Comparison of ENCODE assay signal across 8 cellular contexts in the genomic region with DNA sequence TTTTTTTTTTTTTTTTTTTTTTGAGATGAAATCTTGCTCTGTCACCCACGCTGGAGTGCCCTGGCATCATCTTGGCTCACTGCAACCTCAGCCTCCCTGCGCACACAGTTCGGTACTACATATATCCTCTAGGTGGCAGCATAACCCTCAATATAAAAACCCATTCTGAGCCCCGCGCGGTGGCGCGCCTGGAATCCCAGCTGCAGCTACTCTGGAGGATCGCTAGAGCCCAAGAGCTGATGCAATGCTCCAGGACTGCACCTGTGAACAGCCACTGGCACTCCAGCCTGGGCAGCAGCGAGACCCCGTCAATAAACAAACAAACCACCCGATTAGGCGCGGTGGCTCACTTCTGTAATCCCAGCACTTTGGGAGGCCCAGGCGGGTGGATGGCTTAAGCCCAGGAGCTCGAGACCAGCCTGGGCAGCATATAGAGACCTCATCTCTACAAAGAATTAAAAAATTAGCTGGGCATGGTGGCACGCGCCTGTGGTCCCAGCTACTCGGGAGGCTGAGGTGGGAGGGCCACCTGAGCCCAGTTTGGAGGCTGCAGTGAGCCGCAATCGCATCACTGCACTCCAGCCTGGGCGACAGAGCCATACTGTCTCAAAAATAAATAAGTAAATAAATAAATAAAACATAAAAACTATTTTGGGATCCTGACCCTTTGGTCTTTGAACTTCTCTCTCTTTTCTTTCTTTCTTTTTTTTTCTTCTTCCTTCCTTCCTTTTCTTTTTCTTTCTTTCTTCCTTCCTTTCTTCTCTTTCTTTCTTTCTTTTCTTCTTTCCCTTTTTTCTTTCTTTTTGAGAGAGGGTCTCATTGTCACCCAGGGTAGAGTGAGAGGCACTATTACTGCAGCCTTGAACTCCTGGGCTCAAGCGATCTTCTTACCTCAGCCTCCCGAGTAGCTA. TPM values are rescaled to one million over a fixed set of nuclear protein-coding genes. Genes with fewer than 3 reads are reported as not detected.
DNase-seq lines count a peak whose midpoint lies in the region; ATAC-seq, FAIRE-seq and TF ChIP-seq lines count a peak whose summit lies in the region.

No MANE protein-coding gene starts in this region.

- POLR2A ChIA-PET in A673 (lab: Charles Lee; ENCODE audit: low non-redundant PET): interaction anchor here (0.5 kb wide), 1 partner anchor 19 kb away, joined by 3 read pairs; no protein-coding TSS in a partner anchor

- H3K36me3 ChIP-seq in A673 (ENCODE audit: insufficient read depth, low read length, poor library complexity, severe bottlenecking) (no peaks in the 10 kb centered on the region), mammary epithelial cell (ENCODE audit: insufficient read depth, low read length) (no peaks in the 10 kb centered on the region)

- peak overlapping the region; percentile 30 for H3K4me3 ChIP-seq in A673 (ENCODE audit: low read depth, low read length, poor library complexity, severe bottlenecking)
- H3K4me3 ChIP-seq in mammary epithelial cell (replicated peaks in 1 of 3; ENCODE audit: insufficient read depth in 1 of 3, low read depth in 2 of 3, low read length in 3 of 3): no peak overlapping the region

- H3K9ac ChIP-seq in mammary epithelial cell (ENCODE audit: insufficient read depth, low read length): no peak overlapping the region

- 34% methylated on average over 20 of the region's 24 CpGs for WGBS in mammary epithelial cell (ENCODE audit: low coverage, missing lambda C conversion rate)

- in situ Hi-C loops in mammary epithelial cell (cut with MboI; ENCODE audit: low sequenced_read_pairs in 2 of 2): loop anchor here (5.0 to 10.0 kb wide), 3 partner anchors 119 to 322 kb away; no protein-coding TSS in a partner anchor

- ATAC-seq in GM18867 (IDR thresholded peaks at IDR 0.05; ENCODE audit: unreplicated experiment) (peak; percentile 70), HG03378 (IDR thresholded peaks at IDR 0.05; ENCODE audit: unreplicated experiment) (peak; percentile 70)

- peak overlapping the region; percentile 32 for H2AFZ ChIP-seq in mammary epithelial cell (ENCODE audit: low read depth, low read length)

- no TSS peak for BruUV-seq in A673 (replicated peaks; lab: Mats Ljungman, UMichigan)
- no TSS peak for BruUV-seq in mammary epithelial cell (replicated peaks; lab: Mats Ljungman, UMichigan)

- no peaks in the 10 kb centered on the region for H4K20me1 ChIP-seq in mammary epithelial cell (ENCODE audit: insufficient read depth, low read length)

- intact Hi-C loops in A673 (cut with micrococcal nuclease; ENCODE audit: unreplicated experiment): loop anchor here (1.0 to 5.0 kb wide), 2 partner anchors 124 to 329 kb away; no protein-coding TSS in a partner anchor
- intact Hi-C loops in mammary epithelial cell (cut with micrococcal nuclease): loop anchor here (1.0 to 5.0 kb wide), 4 partner anchors 16 to 324 kb away; a partner anchor contains a TSS

- H3K27me3 ChIP-seq in A673 (replicated peaks; ENCODE audit: insufficient read depth, low read depth, low read length, poor library complexity) (no peaks in the 10 kb centered on the region), mammary epithelial cell (ENCODE audit: insufficient read depth, low read length) (no peaks in the 10 kb centered on the region)

- CTCF ChIA-PET in A673 (lab: Charles Lee) (interaction anchor here (0.6 to 1.5 kb wide), 11 partner anchors 16 to 1000 kb away, joined by 3 to 22 read pairs (median 6); a partner anchor contains a TSS), mammary epithelial cell (lab: Charles Lee; ENCODE audit: low non-redundant PET) (interaction anchor here (0.6 to 0.9 kb wide), 4 partner anchors 17 to 234 kb away, joined by 3 to 4 read pairs (median 4); no protein-coding TSS in a partner anchor)

- H3K27ac ChIP-seq in A673 (ENCODE audit: low read depth, low read length, poor library complexity, severe bottlenecking): no peak overlapping the region
- no peak overlapping the region for H3K27ac ChIP-seq in mammary epithelial cell (ENCODE audit: insufficient read depth, low read depth, low read length)

- FAIRE-seq in islet of Langerhans (lab: Jason Lieb, UNC): peak; percentile 81

- no peaks in the 10 kb centered on the region for H3K4me1 ChIP-seq in A673 (ENCODE audit: insufficient read depth, low read length, poor library complexity, severe bottlenecking)
- no peaks in the 10 kb centered on the region for H3K4me1 ChIP-seq in mammary epithelial cell (ENCODE audit: insufficient read depth, low read length)

- H3K4me2 ChIP-seq in mammary epithelial cell (ENCODE audit: insufficient read depth, low read depth, low read length): no peak overlapping the region

- H3K79me2 ChIP-seq in mammary epithelial cell (ENCODE audit: insufficient read depth, low read length): no peaks in the 10 kb centered on the region

- dilution Hi-C loops in mammary epithelial cell (cut with HindIII; ENCODE audit: low sequenced_read_pairs): no loop called here

- DNase-seq in A673 (ENCODE audit: low spot score) (peak; percentile 93), NCI-H345 treated with DMSO at 0.1 percent for 48 hours (lab: John Stamatoyannopoulos, UW; ENCODE audit: unreplicated experiment) (peak; percentile 82), mammary epithelial cell (peak; percentile 76)
- DNase-seq in activated CD4-positive, CD25-positive, alpha-beta regulatory T cell (lab: John Stamatoyannopoulos, UW): peak; percentile 36 to 49 (median 44)
- peak; percentile 34 to 40 for DNase-seq in stimulated activated CD4-positive, alpha-beta T cell treated with anti-CD3 and anti-CD28 coated beads, Interleukin-1b, Interleukin-23, amount 100 ng/mL, for 1 hour (ENCODE audit: low read depth in 2 of 2)

- H3K9me3 ChIP-seq in A673 (ENCODE audit: low read depth, low read length, poor library complexity, severe bottlenecking) (no peaks in the 10 kb centered on the region), mammary epithelial cell (replicated peaks; ENCODE audit: insufficient read depth, low read length) (no peaks in the 10 kb centered on the region)

- TF ChIP-seq CTCF in A673 (conservative IDR thresholded peaks at IDR 0.05; ENCODE audit: low read depth, low read length): peak; percentile 80
- TF ChIP-seq CTCF in mammary epithelial cell (conservative IDR thresholded peaks at IDR 0.05 in 1 of 2, IDR thresholded peaks at IDR 0.05 in 1 of 2; ENCODE audit: extremely low read depth in 1 of 2, insufficient read depth in 1 of 2, low read depth in 1 of 2, low read length in 2 of 2): peak; percentile 57 to 75

RNA-seq across cellular contexts. Expression of a gene that starts 15.4 kb away (rescaled TPM):
- 36.8 and 37.4 TPM in 2 replicates for total RNA-seq in A673 (2021)
- total RNA-seq in mammary epithelial cell: 10 to 100 TPM; 23.7 to 30.1 TPM
- polyA plus RNA-seq in mammary epithelial cell: 13.2 TPM
- 26.2 TPM for polyA minus RNA-seq in mammary epithelial cell

RNA-seq across cellular contexts. Expression of a gene that starts 16.1 kb away (rescaled TPM):
- total RNA-seq in A673 (2021) (5.8 and 6.8 TPM in 2 replicates), mammary epithelial cell (100 to 1,000 TPM in 1 of 2 donors, 10 to 100 TPM in 1; 67.1 to 122 TPM)
- 27.4 TPM for polyA plus RNA-seq in mammary epithelial cell
- 52.7 TPM for polyA minus RNA-seq in mammary epithelial cell

Comparison
In these comparisons a context has a peak if more than half of its experiments do, and no peak if none do; other contexts are left out.
1. DNase-seq: peak in every context shown above with its lines; median percentile 93 in A673; 82 in NCI-H345 treated with DMSO at 0.1 percent for 48 hours; 76 in mammary epithelial cell; 44 in activated CD4-positive, CD25-positive, alpha-beta regulatory T cell; 37 in stimulated activated CD4-positive, alpha-beta T cell treated with anti-CD3 and anti-CD28 coated beads, Interleukin-1b, Interleukin-23, amount 100 ng/mL, for 1 hour.